ENCODE assay signal across 23 cellular contexts in the genomic region with DNA sequence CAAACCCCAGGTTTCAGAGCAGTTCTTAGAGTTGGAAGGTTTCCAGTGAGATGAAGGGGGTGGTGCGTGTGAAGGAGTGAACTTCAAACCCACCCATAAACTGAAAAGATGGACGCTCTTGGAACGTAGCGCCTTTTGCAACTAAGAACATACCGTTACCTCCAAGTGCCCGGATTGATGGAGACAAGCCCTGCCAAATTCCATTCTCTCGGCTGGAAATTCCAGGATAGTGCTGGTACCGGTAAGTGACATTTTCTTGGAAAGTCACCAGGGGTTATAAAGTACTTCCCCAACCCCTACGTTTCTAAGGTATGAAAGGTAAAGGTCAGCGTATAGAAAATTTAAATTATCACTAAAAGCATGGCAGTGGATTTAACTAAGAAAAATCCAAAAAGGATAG.
"Had no signal": no experiment of that assay in that cellular context is flagged by ENCODE, and none has a peak within 500 bp of the region (broad histone marks: within the 10 kb centered on the region; RNA-seq: fewer than 3 reads in every experiment).

No MANE protein-coding gene starts in this region.

- H3K9me3 Mint-ChIP-seq: naive thymus-derived CD4-positive, alpha-beta T cell; stimulated activated naive CD8-positive, alpha-beta T cell treated with anti-CD3 and anti-CD28 coated beads, Interleukin-15, amount 100 ng/mL, for 72 hours had no signal

- DNase-seq: cortex of kidney; effector CD4-positive, alpha-beta T cell; left lung; mesenchymal stem cell; midbrain; naive thymus-derived CD4-positive, alpha-beta T cell; nephron progenitor cell; nucleus accumbens; pancreas; retina; stimulated activated CD4-positive, alpha-beta T cell treated with anti-CD3 and anti-CD28 coated beads, Interleukin-12 subunit alpha, Interleukin-12 subunit beta, amount 100 ng/mL, for 4 hours; stimulated activated CD4-positive, alpha-beta T cell treated with anti-CD3 and anti-CD28 coated beads, Interleukin-1b, Interleukin-23, amount 100 ng/mL, for 48 hours; stimulated activated CD4-positive, alpha-beta T cell treated with anti-CD3 and anti-CD28 coated beads, Interleukin-4, amount 100 ng/mL, for 1 hour; stimulated activated CD8-positive, alpha-beta memory T cell treated with anti-CD3 and anti-CD28 coated beads, Interleukin-4, amount 100 ng/mL, for 48 hours; stimulated activated naive CD4-positive, alpha-beta T cell; stimulated activated naive CD8-positive, alpha-beta T cell treated with anti-CD3 and anti-CD28 coated beads, Interleukin-15, amount 100 ng/mL, for 72 hours; transverse colon had no signal

- ATAC-seq: left lung; naive thymus-derived CD4-positive, alpha-beta T cell; pancreas; sciatic nerve; stimulated activated naive CD8-positive, alpha-beta T cell treated with anti-CD3 and anti-CD28 coated beads, Interleukin-15, amount 100 ng/mL, for 72 hours had no signal

- H3K4me1 Mint-ChIP-seq: naive thymus-derived CD4-positive, alpha-beta T cell; stimulated activated naive CD8-positive, alpha-beta T cell treated with anti-CD3 and anti-CD28 coated beads, Interleukin-15, amount 100 ng/mL, for 72 hours had no signal

- H3K27ac Mint-ChIP-seq: naive thymus-derived CD4-positive, alpha-beta T cell; nephron progenitor cell; stimulated activated naive CD8-positive, alpha-beta T cell treated with anti-CD3 and anti-CD28 coated beads, Interleukin-15, amount 100 ng/mL, for 72 hours had no signal

- H3K4me2 ChIP-seq: smooth muscle cell had no signal

- H3K4me1 ChIP-seq: left lung, pancreas, suprapubic skin, transverse colon, vagina had no signal

- H3K36me3 ChIP-seq: left lung, pancreas, suprapubic skin, transverse colon, vagina had no signal

- H3K4me3 Mint-ChIP-seq: naive thymus-derived CD4-positive, alpha-beta T cell; stimulated activated naive CD8-positive, alpha-beta T cell treated with anti-CD3 and anti-CD28 coated beads, Interleukin-15, amount 100 ng/mL, for 72 hours had no signal

- H3K36me3 Mint-ChIP-seq: naive thymus-derived CD4-positive, alpha-beta T cell had no signal

- H3K9me3 ChIP-seq: left lung, pancreas, suprapubic skin, transverse colon, vagina had no signal

- H3K27me3 ChIP-seq: pancreas, vagina had no signal

- FAIRE-seq: frontal cortex, keratinocyte, pancreas had no signal

- H3K27ac ChIP-seq: left lung, pancreas, suprapubic skin, transverse colon, vagina had no signal

- H3K4me3 ChIP-seq: left lung, pancreas, smooth muscle cell, suprapubic skin, transverse colon, vagina had no signal
